ENCODE assay signal across 1 cellular context in genomic region chr1:205271745-205272144, GRCh38.
TF ChIP-seq lines count a peak whose summit lies in the region.

No MANE protein-coding gene starts in this region.

TF ChIP-seq in HCT116, 20 proteins besides CTCF, POLR2A, EP300 and RAD21 (continued from another document):
- no peak for TF ChIP-seq ZBTB33 (IDR thresholded peaks at IDR 0.05; ENCODE audit: extremely low read depth, insufficient replicate concordance, low read length)
- TF ChIP-seq EZH2phosphoT487 (IDR thresholded peaks at IDR 0.05; ENCODE audit: borderline replicate concordance), result no peak
- no peak for TF ChIP-seq POLR2AphosphoS5 (IDR thresholded peaks at IDR 0.05; ENCODE audit: low read depth, low read length)
- TF ChIP-seq SP1 (IDR thresholded peaks at IDR 0.05; ENCODE audit: low read depth), result no peak
- no peak for TF ChIP-seq ZNF274 (IDR thresholded peaks at IDR 0.05; ENCODE audit: low read depth, low read length)
- no peak for TF ChIP-seq ATF3 (IDR thresholded peaks at IDR 0.05)
- TF ChIP-seq JUND (IDR thresholded peaks at IDR 0.05), result no peak
- no peak for TF ChIP-seq ELF1 (IDR thresholded peaks at IDR 0.05; ENCODE audit: borderline replicate concordance, low read depth)
